Comparison of ENCODE assay signal across 2 cellular contexts in the genomic region with DNA sequence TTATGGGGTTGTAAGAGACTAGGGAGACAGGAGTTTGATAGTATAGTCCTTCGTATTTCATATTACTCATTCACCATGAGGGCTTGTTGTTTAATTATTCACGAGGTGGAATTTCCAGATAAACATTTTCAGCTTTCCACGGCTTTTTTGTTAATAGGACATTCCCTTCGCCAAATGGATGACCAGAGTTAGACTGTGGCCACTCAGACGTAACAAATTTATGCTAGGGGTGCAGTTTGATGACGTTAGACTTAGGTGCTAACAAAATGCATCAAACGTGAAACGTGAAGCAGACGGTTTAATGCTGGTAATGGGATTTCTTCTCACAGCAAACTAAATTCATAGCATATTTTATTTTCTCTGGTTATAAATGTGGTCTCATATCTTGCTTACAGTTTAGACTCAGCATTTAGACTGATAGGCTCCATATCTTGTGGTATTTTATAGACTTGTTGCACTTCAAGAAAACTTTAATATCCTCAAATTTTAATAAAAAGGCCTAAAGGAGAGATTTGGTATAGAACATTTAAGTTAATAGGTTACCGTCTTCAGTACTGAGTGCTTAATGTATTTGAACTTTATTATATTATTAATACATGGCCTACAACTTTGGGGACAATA.
TF ChIP-seq lines count a peak whose summit lies in the region.

No MANE protein-coding gene starts in this region.

TF ChIP-seq in SK-N-SH, 30 proteins besides CTCF, POLR2A, EP300 and RAD21 (continued from another document):
- TF ChIP-seq ELF1 (IDR thresholded peaks at IDR 0.05) (no peak), SMC3 (IDR thresholded peaks at IDR 0.05; ENCODE audit: low read depth, low read length) (no peak), USF2 (IDR thresholded peaks at IDR 0.05; ENCODE audit: borderline replicate concordance, low read depth, low read length) (no peak), FOXM1 (IDR thresholded peaks at IDR 0.05; ENCODE audit: low read depth) (no peak)
- TF ChIP-seq, protein P1, sequence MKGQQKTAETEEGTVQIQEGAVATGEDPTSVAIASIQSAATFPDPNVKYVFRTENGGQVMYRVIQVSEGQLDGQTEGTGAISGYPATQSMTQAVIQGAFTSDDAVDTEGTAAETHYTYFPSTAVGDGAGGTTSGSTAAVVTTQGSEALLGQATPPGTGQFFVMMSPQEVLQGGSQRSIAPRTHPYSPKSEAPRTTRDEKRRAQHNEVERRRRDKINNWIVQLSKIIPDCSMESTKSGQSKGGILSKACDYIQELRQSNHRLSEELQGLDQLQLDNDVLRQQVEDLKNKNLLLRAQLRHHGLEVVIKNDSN (IDR thresholded peaks at IDR 0.05; ENCODE audit: borderline replicate concordance, low read depth), result no peak

TF ChIP-seq in SK-N-SH treated with all-trans-retinoic acid at 6 μM for 48 hours, 23 proteins besides CTCF, POLR2A, EP300 and RAD21 (continued from another document):
- no peak for TF ChIP-seq POU6F1 (CRISPR knock-in tag; IDR thresholded peaks at IDR 0.05; ENCODE audit: borderline replicate concordance, low read depth)
- no peak for TF ChIP-seq ZFP30 (CRISPR knock-in tag; IDR thresholded peaks at IDR 0.05)
- TF ChIP-seq ZNF565 (CRISPR knock-in tag; conservative IDR thresholded peaks at IDR 0.05; ENCODE audit: low read depth), result no peak
- no peak for TF ChIP-seq ARNTL (CRISPR knock-in tag; IDR thresholded peaks at IDR 0.05; ENCODE audit: borderline replicate concordance, low read depth)
- no peak for TF ChIP-seq TCF4 (CRISPR knock-in tag; IDR thresholded peaks at IDR 0.05; ENCODE audit: borderline replicate concordance)
- no peak for TF ChIP-seq RARB (CRISPR knock-in tag; IDR thresholded peaks at IDR 0.05)
- no peak for TF ChIP-seq CSRNP3 (CRISPR knock-in tag; IDR thresholded peaks at IDR 0.05)
